21 cellular contexts compared by ENCODE assay signal in genomic region chr4:7558436-7558835, GRCh38.
DNase-seq lines count a peak whose midpoint lies in the region; ATAC-seq and TF ChIP-seq lines count a peak whose summit lies in the region.
"Had no signal": no experiment of that assay in that cellular context is flagged by ENCODE, and none has a peak within 500 bp of the region (broad histone marks: within the 10 kb centered on the region; RNA-seq: fewer than 3 reads in every experiment).

No MANE protein-coding gene starts in this region.

- no peaks in the 10 kb centered on the region for H3K4me1 ChIP-seq in neuronal stem cell (ENCODE audit: control insufficient read depth in 2 of 2, insufficient read depth in 1 of 2, low read depth in 1 of 2, low read length in 2 of 2)
- no peaks in the 10 kb centered on the region for H3K4me1 ChIP-seq in testis
- H3K4me1 ChIP-seq: BLaER1, Caco-2 had no signal

- WGBS in neuronal stem cell (ENCODE audit: extremely low coverage in 2 of 2, insufficient read length in 2 of 2, insufficient replicate concordance in 1 of 2), 2 donors, result no CpG with 5 or more reads among the region's 7 CpGs
- 93 to 97% methylated on average over 6 to 7 of the region's 7 CpGs for WGBS in testis, 2 donors

- H3K23ac ChIP-seq in neuronal stem cell (ENCODE audit: low read depth, low read length, poor library complexity), result peak overlapping the region; percentile 50

- H3K27ac Mint-ChIP-seq in chondrocyte (ENCODE audit: unreplicated experiment), result no peak overlapping the region
- H3K27ac Mint-ChIP-seq: B cell; CD4-positive, CD25-positive, alpha-beta regulatory T cell; CD8-positive, alpha-beta T cell; GM23338; H9 had no signal

- no peak overlapping the region for H3K4me3 Mint-ChIP-seq in chondrocyte (ENCODE audit: unreplicated experiment)
- H3K4me3 Mint-ChIP-seq: B cell; CD4-positive, CD25-positive, alpha-beta regulatory T cell; CD8-positive, alpha-beta T cell; GM23338; H9 had no signal

- H3K4me1 Mint-ChIP-seq in chondrocyte (ENCODE audit: low read depth), result peaks cover 8% of the 10 kb centered on the region
- H3K4me1 Mint-ChIP-seq: B cell; CD4-positive, CD25-positive, alpha-beta regulatory T cell; GM23338; H9 had no signal

- H3K27me3 Mint-ChIP-seq in chondrocyte (ENCODE audit: low read depth), result peaks cover 4% of the 10 kb centered on the region
- H3K27me3 Mint-ChIP-seq: B cell; CD4-positive, CD25-positive, alpha-beta regulatory T cell had no signal

- no peak overlapping the region for H4K8ac ChIP-seq in neuronal stem cell (ENCODE audit: low read depth, low read length)

- TF ChIP-seq POLR2A in testis (IDR thresholded peaks at IDR 0.05), result no peak

- no peak overlapping the region for H2BK5ac ChIP-seq in neuronal stem cell (ENCODE audit: low read length)

- TF ChIP-seq CTCF in chondrocyte (IDR thresholded peaks at IDR 0.05), result no peak
- TF ChIP-seq CTCF in testis (IDR thresholded peaks at IDR 0.05), result no peak

- no peak overlapping the region for H2BK120ac ChIP-seq in neuronal stem cell (ENCODE audit: low read depth, low read length)

- no peak overlapping the region for H3K4me2 ChIP-seq in neuronal stem cell (ENCODE audit: insufficient read depth, low read length, poor library complexity, severe bottlenecking)
- H3K4me2 ChIP-seq: BLaER1, GM23338 had no signal

- no peak overlapping the region for H2BK15ac ChIP-seq in neuronal stem cell (ENCODE audit: low read length)

- intact Hi-C loops in testis (cut with DNase I; ENCODE audit: low total_unique reads), result no loop called here

- H3K36me3 Mint-ChIP-seq in chondrocyte (ENCODE audit: low read depth), result peaks cover 2% of the 10 kb centered on the region
- H3K36me3 Mint-ChIP-seq: CD8-positive, alpha-beta T cell had no signal

- H2BK12ac ChIP-seq in neuronal stem cell (ENCODE audit: low read length), result peak overlapping the region; percentile 31

- H4K91ac ChIP-seq in neuronal stem cell (ENCODE audit: low read depth, low read length, poor library complexity), result no peak overlapping the region

- H2AFZ ChIP-seq in neuronal stem cell (ENCODE audit: low read length), result no peak overlapping the region
- H2AFZ ChIP-seq: GM23338 had no signal

- H3K27ac ChIP-seq in neuronal stem cell (replicated peaks; ENCODE audit: low read length) (no peak overlapping the region), testis (no peak overlapping the region)
- H3K27ac ChIP-seq: 22Rv1, BLaER1, C4-2B had no signal

- ATAC-seq in GM18498 (IDR thresholded peaks at IDR 0.05; ENCODE audit: unreplicated experiment), result no peak
- ATAC-seq: CD8-positive, alpha-beta T cell; GM12878; GM23338; HCT116 had no signal

- peak overlapping the region; percentile 15 for H2AK5ac ChIP-seq in neuronal stem cell (ENCODE audit: low read depth, low read length)

- peak overlapping the region; percentile 17 for H3K14ac ChIP-seq in neuronal stem cell (ENCODE audit: low read length)

- no peak overlapping the region for H3K4me3 ChIP-seq in neuronal stem cell (ENCODE audit: low read length in 2 of 2)
- H3K4me3 ChIP-seq in testis, result no peak overlapping the region
- H3K4me3 ChIP-seq: BLaER1, GM12878, GM23338 had no signal

- peak overlapping the region; percentile 53 for H3K18ac ChIP-seq in neuronal stem cell (ENCODE audit: low read length)

- H3K27me3 ChIP-seq in neuronal stem cell (ENCODE audit: control insufficient read depth in 3 of 3, insufficient read depth in 3 of 3, low read depth in 1 of 3, low read length in 3 of 3), result no peaks in the 10 kb centered on the region
- no peaks in the 10 kb centered on the region for H3K27me3 ChIP-seq in testis
- H3K27me3 ChIP-seq: BLaER1 had no signal

- H3K79me1 ChIP-seq in neuronal stem cell (ENCODE audit: low read depth, low read length), result no peaks in the 10 kb centered on the region

- H3K9me3 ChIP-seq in neuronal stem cell (replicated peaks in 1 of 2; ENCODE audit: control insufficient read depth in 2 of 2, insufficient read depth in 1 of 2, low read depth in 1 of 2, low read length in 2 of 2) (peaks cover 0 to 2% of the 10 kb centered on the region in 2 donors), testis (no peaks in the 10 kb centered on the region)

- DNase-seq in activated effector memory CD4-positive, alpha-beta T cell treated with anti-CD3 and anti-CD28 coated beads, Interleukin-2, amount 50 U/mL, for 16 hours, result peak; percentile 45
- DNase-seq in activated effector memory CD4-positive, alpha-beta T cell treated with Interleukin-2 at 50 U/mL for 16 hours, result no peak
- DNase-seq in chondrocyte (ENCODE audit: low spot score) (peak; percentile 75), neuronal stem cell (ENCODE audit: low spot score) (no peak), testis (no peak), iPS-NIHi11 (ENCODE audit: low spot score) (no peak)
- DNase-seq: Caco-2; CD4-positive, CD25-positive, alpha-beta regulatory T cell; CD8-positive, alpha-beta T cell; DMS153; DND-41; GDM1; H9 had no signal

- H3K4ac ChIP-seq in neuronal stem cell (ENCODE audit: low read length), result no peak overlapping the region

- peaks cover 19% of the 10 kb centered on the region for H3K9me3 Mint-ChIP-seq in chondrocyte (ENCODE audit: low read depth)

- H3K36me3 ChIP-seq in neuronal stem cell (replicated peaks in 1 of 2; ENCODE audit: control insufficient read depth in 2 of 2, insufficient read depth in 2 of 2, low read length in 2 of 2) (no peaks in the 10 kb centered on the region), testis (ENCODE audit: low read depth, missing control alignments) (no peaks in the 10 kb centered on the region)

- no peak overlapping the region for H3K9ac ChIP-seq in neuronal stem cell (ENCODE audit: low read depth, low read length, poor library complexity)
- H3K9ac ChIP-seq: BLaER1 had no signal

Comparison
In these comparisons a context has a peak if more than half of its experiments do, and no peak if none do; other contexts are left out.
1. DNase-seq: peak in activated effector memory CD4-positive, alpha-beta T cell treated with anti-CD3 and anti-CD28 coated beads, Interleukin-2, amount 50 U/mL, for 16 hours (single experiment) and chondrocyte (single experiment); none in activated effector memory CD4-positive, alpha-beta T cell treated with Interleukin-2 at 50 U/mL for 16 hours (single experiment), neuronal stem cell (single experiment), testis (single experiment) and iPS-NIHi11 (single experiment).